In genomic region chr2:173119944-173120343, GRCh38 we compare ENCODE assay signal across 17 cellular contexts. TPM values are rescaled to one million over a fixed set of nuclear protein-coding genes. Genes with fewer than 3 reads are reported as not detected.
DNase-seq lines count a peak whose midpoint lies in the region; ATAC-seq, FAIRE-seq and TF ChIP-seq lines count a peak whose summit lies in the region.
"Had no signal": no experiment of that assay in that cellular context is flagged by ENCODE, and none has a peak within 500 bp of the region (broad histone marks: within the 10 kb centered on the region; RNA-seq: fewer than 3 reads in every experiment).

No MANE protein-coding gene starts in this region.

- in situ Hi-C loops in GM13976 (cut with MboI; ENCODE audit: low sequenced_read_pairs, unreplicated experiment), result no loop called here

- DNase-seq in GM13976 (ENCODE audit: low spot score) (peak; percentile 52), ascending aorta (ENCODE audit: low spot score in 2 of 2) (no peak), psoas muscle (no peak), HTR-8/SVneo (ENCODE audit: insufficient read length, low spot score) (no peak), iPS-NIHi7 (ENCODE audit: extremely low spot score) (no peak), NCI-H526 treated with DMSO at 0.1 percent for 48 hours (lab: John Stamatoyannopoulos, UW) (no peak)
- DNase-seq: activated effector memory CD4-positive, alpha-beta T cell treated with anti-CD3 and anti-CD28 coated beads, Interleukin-2, amount 50 U/mL, for 16 hours; anterior cingulate cortex; cortex of kidney; GDM1 had no signal

- H3K4me3 ChIP-seq in ascending aorta, result no peak overlapping the region
- no peak overlapping the region for H3K4me3 ChIP-seq in psoas muscle
- H3K4me3 ChIP-seq: K562 had no signal

- intact Hi-C loops in ascending aorta (cut with DNase I), result no loop called here
- intact Hi-C loops in psoas muscle (cut with DNase I), result no loop called here

- H3K36me3 ChIP-seq in ascending aorta (no peaks in the 10 kb centered on the region), psoas muscle (ENCODE audit: insufficient read depth in 1 of 2, low read depth in 1 of 2) (peaks cover 2 to 14% of the 10 kb centered on the region in 2 donors)

- 28 to 41% (median 38%) methylated on average over 2 of the region's 2 CpGs for WGBS in psoas muscle, 3 donors

- TF ChIP-seq CTCF in GM13976 (IDR thresholded peaks at IDR 0.05; ENCODE audit: borderline replicate concordance, control extremely low read depth, extremely low read depth, insufficient read depth, missing control alignments) (no peak), ascending aorta (IDR thresholded peaks at IDR 0.05) (no peak), psoas muscle (IDR thresholded peaks at IDR 0.05) (no peak)

- no peaks in the 10 kb centered on the region for H3K9me3 ChIP-seq in ascending aorta
- H3K9me3 ChIP-seq in psoas muscle, result no peaks in the 10 kb centered on the region

- peaks cover 0 to 2% of the 10 kb centered on the region in 2 donors for H3K4me1 ChIP-seq in ascending aorta
- peaks cover 78% of the 10 kb centered on the region for H3K4me1 ChIP-seq in psoas muscle
- H3K4me1 ChIP-seq: parathyroid adenoma had no signal

- H3K27ac ChIP-seq in ascending aorta, result peak overlapping the region; percentile 43 to 54
- peak overlapping the region; percentile 74 for H3K27ac ChIP-seq in psoas muscle
- H3K27ac ChIP-seq: parathyroid adenoma had no signal

- no peak for FAIRE-seq in HTR-8/SVneo (lab: Jason Lieb, UNC)
- FAIRE-seq: K562, urothelium cell line had no signal

- peak; percentile 43 for ATAC-seq in GM21786 (IDR thresholded peaks at IDR 0.05; ENCODE audit: unreplicated experiment)
- ATAC-seq in psoas muscle, result no peak
- no peak for ATAC-seq in GM18517 (IDR thresholded peaks at IDR 0.05; ENCODE audit: unreplicated experiment)
- ATAC-seq: activated CD4-positive, CD25-positive, alpha-beta regulatory T cell treated with anti-CD3 and anti-CD28 coated beads, Interleukin-2, amount 50 U/mL, for 24 hours; stimulated activated effector memory CD8-positive, alpha-beta T cell treated with anti-CD3 and anti-CD28 coated beads, Interleukin-12 subunit alpha, Interleukin-12 subunit beta, amount 100 ng/mL, for 72 hours had no signal

- no peaks in the 10 kb centered on the region for H3K27me3 ChIP-seq in ascending aorta
- H3K27me3 ChIP-seq in psoas muscle (ENCODE audit: insufficient read depth in 3 of 3, low read length in 2 of 3), result no peaks in the 10 kb centered on the region

RNA-seq across cellular contexts. Expression of gene MAP3K20, which starts 44.3 kb away (rescaled TPM):
- total RNA-seq in ascending aorta (21.3 TPM), psoas muscle (100 to 1,000 TPM; 366 to 533 (median 468) TPM)
- polyA plus RNA-seq in psoas muscle, result 100 to 1,000 TPM in 2 of 3 donors, 10 to 100 TPM in 1; 41.8 to 224 (median 112) TPM

Comparison
In these comparisons a context has a peak if more than half of its experiments do, and no peak if none do; other contexts are left out.
1. RNA of gene MAP3K20, which starts 44.3 kb away (total RNA-seq): 366 to 533 TPM in psoas muscle; 21.3 TPM in ascending aorta (single experiment); every median in the first group is over 10 times any median in the second.